In genomic region chr12:67593041-67593870, GRCh38 we compare ENCODE assay signal across 8 cellular contexts. TPM values are rescaled to one million over a fixed set of nuclear protein-coding genes. Genes with fewer than 3 reads are reported as not detected.
DNase-seq lines count a peak whose midpoint lies in the region; ATAC-seq, FAIRE-seq and TF ChIP-seq lines count a peak whose summit lies in the region.

No MANE protein-coding gene starts in this region.

- no peak for FAIRE-seq in GM12892 (lab: Jason Lieb, UNC)

- no peak for TF ChIP-seq POLR2A in prostate gland (IDR thresholded peaks at IDR 0.05)
- TF ChIP-seq POLR2A in GM12892 (IDR thresholded peaks at IDR 0.05; ENCODE audit: low read depth, low read length): no peak

- ATAC-seq in central memory CD8-positive, alpha-beta T cell (replicated peaks; ENCODE audit: extremely low read depth, poor library complexity, severe bottlenecking): peak; percentile 12
- no peak for ATAC-seq in HG02763 (IDR thresholded peaks at IDR 0.05; ENCODE audit: unreplicated experiment)

- H3K27ac ChIP-seq in KOPT-K1 (ENCODE audit: low read depth, low read length, poor library complexity, severe bottlenecking): peak overlapping the region; percentile 28
- peak overlapping the region in 1 of 2 donors; percentile 30 for H3K27ac ChIP-seq in prostate gland

- 38% methylated on average over 1 of the region's 1 CpG for WGBS in prostate gland

- no peaks in the 10 kb centered on the region for H3K36me3 ChIP-seq in KOPT-K1 (ENCODE audit: insufficient read depth, low read length)
- H3K36me3 ChIP-seq in prostate gland: no peaks in the 10 kb centered on the region

- H3K4me1 Mint-ChIP-seq in central memory CD8-positive, alpha-beta T cell: peaks cover 39% of the 10 kb centered on the region

- peaks cover 11% of the 10 kb centered on the region for H3K9me3 Mint-ChIP-seq in central memory CD8-positive, alpha-beta T cell

- H3K4me1 ChIP-seq in prostate gland (replicated peaks): no peaks in the 10 kb centered on the region

- no peaks in the 10 kb centered on the region for H3K27me3 ChIP-seq in prostate gland (replicated peaks; ENCODE audit: insufficient read depth)

- H3K4me3 Mint-ChIP-seq in central memory CD8-positive, alpha-beta T cell: peak overlapping the region; percentile 62

- H3K9me3 ChIP-seq in KOPT-K1 (ENCODE audit: insufficient read depth, low read length, poor library complexity, severe bottlenecking): peaks cover 13% of the 10 kb centered on the region
- no peaks in the 10 kb centered on the region for H3K9me3 ChIP-seq in prostate gland

- H3K36me3 Mint-ChIP-seq in central memory CD8-positive, alpha-beta T cell (ENCODE audit: insufficient read depth): no peaks in the 10 kb centered on the region

- DNase-seq in NCI-H1417 (lab: John Stamatoyannopoulos, UW) (peak in 2 of 3 experiments; percentile 60 to 81), NCI-H1417 treated with DMSO at 0.1 percent for 48 hours (lab: John Stamatoyannopoulos, UW) (no peak), prostate gland (ENCODE audit: low spot score) (peak; percentile 84), GM12892 (ENCODE audit: insufficient read length) (no peak), cerebellar nuclear complex (lab: John Stamatoyannopoulos, UW) (no peak)
- no peak for DNase-seq in central memory CD8-positive, alpha-beta T cell (ENCODE audit: low spot score in 2 of 2)

- no peak for TF ChIP-seq CTCF in prostate gland (IDR thresholded peaks at IDR 0.05)

- peak overlapping the region; percentile 95 for H3K27ac Mint-ChIP-seq in central memory CD8-positive, alpha-beta T cell (ENCODE audit: low read depth)

- intact Hi-C loops in prostate gland (cut with DNase I): no loop called here

- H3K4me3 ChIP-seq in prostate gland: no peak overlapping the region

- no peaks in the 10 kb centered on the region for H3K27me3 Mint-ChIP-seq in central memory CD8-positive, alpha-beta T cell

RNA-seq across cellular contexts. Expression of gene DYRK2, which starts 55.3 kb away (rescaled TPM):
- total RNA-seq in prostate gland: 10 to 100 TPM; 16.7 to 31.9 TPM
- 10.6 TPM for polyA plus RNA-seq in GM12892 (2012; ENCODE audit: missing spikeins)

Comparison
In these comparisons a context has a peak if more than half of its experiments do, and no peak if none do; other contexts are left out.
1. DNase-seq: peak in NCI-H1417 (2 of 3) and prostate gland (single experiment); none in NCI-H1417 treated with DMSO at 0.1 percent for 48 hours (single experiment), central memory CD8-positive, alpha-beta T cell (0 of 2), GM12892 (single experiment) and cerebellar nuclear complex (0 of 2).